In the genomic region with DNA sequence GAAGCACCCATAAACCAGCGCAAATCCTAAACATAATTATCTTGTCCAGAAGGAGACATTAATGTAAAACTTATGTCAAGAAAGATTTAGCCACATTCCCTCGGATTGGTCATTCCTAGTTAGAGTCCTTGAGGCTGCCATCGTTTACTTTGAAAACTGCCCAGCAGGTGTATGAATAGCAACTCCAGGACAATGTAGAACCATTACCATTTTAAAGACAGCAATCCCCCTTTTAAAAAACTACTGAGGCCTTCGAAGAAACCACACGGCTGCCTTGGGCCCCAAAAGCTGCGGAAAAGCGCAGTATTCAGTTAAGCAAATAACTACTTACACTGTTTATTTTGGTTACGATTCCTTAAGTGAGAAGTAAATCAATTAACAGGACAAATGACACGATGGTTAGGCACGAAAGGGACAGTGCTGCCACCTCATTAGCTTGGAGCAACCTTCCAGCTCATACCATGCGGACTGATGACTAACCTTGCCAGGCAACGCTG, we compare ENCODE assay signal across 10 cellular contexts. TPM values are rescaled to one million over a fixed set of nuclear protein-coding genes. Genes with fewer than 3 reads are reported as not detected.
DNase-seq lines count a peak whose midpoint lies in the region; ATAC-seq and TF ChIP-seq lines count a peak whose summit lies in the region.
"Had no signal": no experiment of that assay in that cellular context is flagged by ENCODE, and none has a peak within 500 bp of the region (broad histone marks: within the 10 kb centered on the region; RNA-seq: fewer than 3 reads in every experiment).

No MANE protein-coding gene starts in this region.

- H3K9me3 Mint-ChIP-seq in activated CD4-positive, alpha-beta T cell treated with anti-CD3 and anti-CD28 coated beads for 36 hours (ENCODE audit: low read depth) = no peaks in the 10 kb centered on the region
- H3K9me3 Mint-ChIP-seq in brain = peaks cover 0 to 3% (median 0%) of the 10 kb centered on the region in 5 experiments
- H3K9me3 Mint-ChIP-seq: activated B cell treated with CpG ODN at 0.5 μM for 24 hours had no signal

- ATAC-seq in activated CD4-positive, alpha-beta T cell treated with anti-CD3 and anti-CD28 coated beads for 36 hours = no peak
- no peak for ATAC-seq in omental fat pad (ENCODE audit: low FRiP score)
- no peak for ATAC-seq in GM19324 (IDR thresholded peaks at IDR 0.05; ENCODE audit: low FRiP score, unreplicated experiment)

- H3K4me3 Mint-ChIP-seq in activated CD4-positive, alpha-beta T cell treated with anti-CD3 and anti-CD28 coated beads for 36 hours = peak overlapping the region; percentile 76
- H3K4me3 Mint-ChIP-seq in brain = peak overlapping the region; percentile 89 to 98 (median 93)

- TF ChIP-seq CTCF in brain (conservative IDR thresholded peaks at IDR 0.05) (no peak), kidney epithelial cell (IDR thresholded peaks at IDR 0.05; ENCODE audit: insufficient read depth, low read length, poor library complexity, severe bottlenecking) (no peak), suprapubic skin (IDR thresholded peaks at IDR 0.05) (no peak), omental fat pad (IDR thresholded peaks at IDR 0.05) (no peak)

- DNase-seq in activated CD4-positive, alpha-beta T cell treated with anti-CD3 and anti-CD28 coated beads for 36 hours = no peak
- DNase-seq in activated CD4-positive, alpha-beta T cell treated with anti-CD3 and anti-CD28 coated beads, Interleukin-2, amount 50 U/mL, for 1 hour = no peak
- DNase-seq in kidney epithelial cell (ENCODE audit: low read depth) (peak; percentile 21), suprapubic skin (ENCODE audit: low spot score in 2 of 2) (no peak), omental fat pad (ENCODE audit: low spot score) (no peak), NCI-H510A treated with DMSO at 0.1 percent for 48 hours (lab: John Stamatoyannopoulos, UW) (no peak)
- DNase-seq: activated B cell treated with CpG ODN at 0.5 μM for 24 hours had no signal

- H3K36me3 Mint-ChIP-seq in activated CD4-positive, alpha-beta T cell treated with anti-CD3 and anti-CD28 coated beads for 36 hours (ENCODE audit: low read depth) = no peaks in the 10 kb centered on the region
- H3K36me3 Mint-ChIP-seq in brain = no peaks in the 10 kb centered on the region

- H3K27me3 ChIP-seq in kidney epithelial cell (ENCODE audit: control insufficient read depth, insufficient read depth, low read length) (no peaks in the 10 kb centered on the region), suprapubic skin (no peaks in the 10 kb centered on the region)
- H3K27me3 ChIP-seq: BLaER1 treated with 17β-estradiol and CSF1 and Interleukin-3, amounts not matched to agents 10 nM and 100 nM had no signal

- H3K27ac ChIP-seq in suprapubic skin = peak overlapping the region; percentile 96
- H3K27ac ChIP-seq: BLaER1 treated with 17β-estradiol and CSF1 and Interleukin-3, amounts not matched to agents 10 nM and 100 nM had no signal

- H3K9me3 ChIP-seq in suprapubic skin = no peaks in the 10 kb centered on the region

- no peak for TF ChIP-seq EP300 in suprapubic skin (IDR thresholded peaks at IDR 0.05)

- CTCF ChIA-PET in activated CD4-positive, alpha-beta T cell treated with anti-CD3 and anti-CD28 coated beads for 36 hours (lab: Charles Lee) = no interaction called here

- WGBS in suprapubic skin = 37% methylated on average over 12 of the region's 12 CpGs

- POLR2A ChIA-PET in activated CD4-positive, alpha-beta T cell treated with anti-CD3 and anti-CD28 coated beads for 36 hours (lab: Charles Lee) = no interaction called here

- H3K4me3 ChIP-seq in kidney epithelial cell (ENCODE audit: low read depth, low read length) (peak overlapping the region; percentile 86), suprapubic skin (peak overlapping the region; percentile 93)
- H3K4me3 ChIP-seq: BLaER1 treated with 17β-estradiol and CSF1 and Interleukin-3, amounts not matched to agents 10 nM and 100 nM had no signal

- intact Hi-C loops in activated CD4-positive, alpha-beta T cell treated with anti-CD3 and anti-CD28 coated beads for 36 hours (cut with DNase I, micrococcal nuclease) = loop anchor here (1.0 to 5.0 kb wide), 5 partner anchors 39 to 163 kb away; a partner anchor contains a TSS

- H3K27me3 Mint-ChIP-seq in activated CD4-positive, alpha-beta T cell treated with anti-CD3 and anti-CD28 coated beads for 36 hours = peaks cover 48% of the 10 kb centered on the region
- H3K27me3 Mint-ChIP-seq in brain = peaks cover 32% of the 10 kb centered on the region

- H3K4me1 Mint-ChIP-seq in activated CD4-positive, alpha-beta T cell treated with anti-CD3 and anti-CD28 coated beads for 36 hours = peaks cover 10% of the 10 kb centered on the region
- peaks cover 20% of the 10 kb centered on the region for H3K4me1 Mint-ChIP-seq in brain

- no peak overlapping the region for H3K27ac Mint-ChIP-seq in activated CD4-positive, alpha-beta T cell treated with anti-CD3 and anti-CD28 coated beads for 36 hours
- peak overlapping the region in 3 of 5 experiments; percentile 20 to 97 (median 97) for H3K27ac Mint-ChIP-seq in brain
- H3K27ac Mint-ChIP-seq: activated B cell treated with CpG ODN at 0.5 μM for 24 hours had no signal

- peaks cover 28% of the 10 kb centered on the region for H3K4me1 ChIP-seq in suprapubic skin

- TF ChIP-seq POLR2A in suprapubic skin (IDR thresholded peaks at IDR 0.05) = no peak

- H3K36me3 ChIP-seq in kidney epithelial cell (ENCODE audit: control insufficient read depth, insufficient read depth, low read length) (no peaks in the 10 kb centered on the region), suprapubic skin (no peaks in the 10 kb centered on the region)
- H3K36me3 ChIP-seq: BLaER1 treated with 17β-estradiol and CSF1 and Interleukin-3, amounts not matched to agents 10 nM and 100 nM had no signal

RNA-seq across cellular contexts. Expression of a gene that starts 0.8 kb away (rescaled TPM):
- total RNA-seq in activated CD4-positive, alpha-beta T cell treated with anti-CD3 and anti-CD28 coated beads for 36 hours = 1 to 10 TPM in 1 of 2 experiments, under 1 TPM in 1; 0.84 to 1.8 TPM
- polyA plus RNA-seq in brain (ENCODE audit: insufficient read depth, low read depth, low replicate concordance) = not detected
- total RNA-seq in kidney epithelial cell (37.0 and 64.3 TPM in 2 replicates), suprapubic skin (100 to 1,000 TPM in 1 of 4 donors, 10 to 100 TPM in 3; 18.3 to 100 (median 66.6) TPM), omental fat pad (100 to 1,000 TPM in 2 of 4 donors, 10 to 100 TPM in 2; 20.2 to 473 (median 149) TPM)
- total RNA-seq: activated B cell treated with CpG ODN at 0.5 μM for 24 hours had no signal

Comparison
In these comparisons a context has a peak if more than half of its experiments do, and no peak if none do; other contexts are left out.
1. RNA of a gene that starts 0.8 kb away (total RNA-seq): 20.2 to 473 TPM in omental fat pad, 18.3 to 100 TPM in suprapubic skin and 37.0 to 64.3 TPM in kidney epithelial cell; 0.84 to 1.8 TPM in activated CD4-positive, alpha-beta T cell treated with anti-CD3 and anti-CD28 coated beads for 36 hours; every median in the first group is over 4 times any median in the second.